ENCODE assay signal across 1 cellular context in the genomic region with DNA sequence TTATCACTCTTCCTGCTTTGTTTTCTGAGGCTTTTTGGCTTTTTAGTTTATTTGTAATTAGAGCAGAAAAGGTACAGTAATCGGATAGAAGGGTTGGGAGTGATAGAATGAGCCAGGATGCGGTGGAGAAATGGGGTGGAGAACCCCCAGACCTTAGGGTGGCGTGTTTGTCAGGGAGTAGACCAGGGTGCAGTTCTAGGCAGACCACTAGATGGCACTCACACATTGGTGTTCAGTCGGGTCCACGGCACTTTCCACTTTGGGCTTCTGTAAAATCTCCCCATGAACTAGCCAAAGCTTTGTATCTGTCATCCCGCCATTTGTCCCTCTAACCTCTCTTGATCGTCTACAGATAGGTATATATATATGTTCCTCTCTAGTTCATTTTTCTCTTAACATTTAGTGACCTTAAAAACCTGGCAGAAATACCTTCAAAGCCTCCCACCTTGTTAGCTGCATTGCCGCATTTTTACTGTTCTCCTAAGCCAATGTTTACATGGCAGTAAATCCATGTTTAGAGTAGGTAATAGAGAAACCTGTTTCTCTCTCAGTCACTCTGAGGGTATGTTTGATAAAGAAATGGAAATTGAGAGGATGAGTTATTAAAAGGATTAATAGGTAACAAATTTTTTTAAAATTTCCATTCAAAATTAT.
TF ChIP-seq lines count a peak whose summit lies in the region.

No MANE protein-coding gene starts in this region.

TF ChIP-seq in A549, 52 proteins besides CTCF, POLR2A, EP300 and RAD21 (continued from another document):
- TF ChIP-seq, protein P1, sequence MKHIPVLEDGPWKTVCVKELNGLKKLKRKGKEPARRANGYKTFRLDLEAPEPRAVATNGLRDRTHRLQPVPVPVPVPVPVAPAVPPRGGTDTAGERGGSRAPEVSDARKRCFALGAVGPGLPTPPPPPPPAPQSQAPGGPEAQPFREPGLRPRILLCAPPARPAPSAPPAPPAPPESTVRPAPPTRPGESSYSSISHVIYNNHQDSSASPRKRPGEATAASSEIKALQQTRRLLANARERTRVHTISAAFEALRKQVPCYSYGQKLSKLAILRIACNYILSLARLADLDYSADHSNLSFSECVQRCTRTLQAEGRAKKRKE (CRISPR knock-in tag; IDR thresholded peaks at IDR 0.05; ENCODE audit: low read depth), result no peak
- TF ChIP-seq CHD2 (IDR thresholded peaks at IDR 0.05; ENCODE audit: low read length, partially characterized antibody), result no peak
- TF ChIP-seq, protein P2, sequence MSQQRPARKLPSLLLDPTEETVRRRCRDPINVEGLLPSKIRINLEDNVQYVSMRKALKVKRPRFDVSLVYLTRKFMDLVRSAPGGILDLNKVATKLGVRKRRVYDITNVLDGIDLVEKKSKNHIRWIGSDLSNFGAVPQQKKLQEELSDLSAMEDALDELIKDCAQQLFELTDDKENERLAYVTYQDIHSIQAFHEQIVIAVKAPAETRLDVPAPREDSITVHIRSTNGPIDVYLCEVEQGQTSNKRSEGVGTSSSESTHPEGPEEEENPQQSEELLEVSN (IDR thresholded peaks at IDR 0.05; ENCODE audit: borderline replicate concordance, low read depth), result no peak
TF ChIP-seq in A549: peak in this region for 2.
